ENCODE assay signal across 27 cellular contexts in the genomic region with DNA sequence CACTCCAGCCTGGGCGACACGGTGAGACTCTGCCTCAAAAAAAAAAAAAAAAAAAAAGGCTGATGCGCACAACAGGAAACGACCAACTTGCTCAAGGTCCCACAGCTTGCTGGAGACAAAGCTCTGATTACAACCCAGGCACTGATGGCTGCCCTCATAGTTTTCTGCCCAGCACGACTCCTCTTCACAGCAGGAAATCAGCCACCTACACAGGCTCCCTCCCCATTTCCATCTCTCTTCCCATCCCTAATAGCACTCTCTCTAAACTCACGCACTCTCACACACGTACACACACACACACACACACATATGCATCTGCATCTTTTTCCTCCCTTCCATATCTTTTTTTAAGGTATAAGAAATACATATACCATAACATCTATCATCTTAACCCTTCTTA.
A peak's percentile ranks its signal among the peaks of the same experiment; 100 is the strongest.
DNase-seq lines count a peak whose midpoint lies in the region; ATAC-seq and TF ChIP-seq lines count a peak whose summit lies in the region.
"Had no signal": no experiment of that assay in that cellular context is flagged by ENCODE, and none has a peak within 500 bp of the region (broad histone marks: within the 10 kb centered on the region; RNA-seq: fewer than 3 reads in every experiment).

No MANE protein-coding gene starts in this region.

- H3K36me3 ChIP-seq in DOHH2 (ENCODE audit: control insufficient read depth, low read length) = no peaks in the 10 kb centered on the region
- no peaks in the 10 kb centered on the region for H3K36me3 ChIP-seq in naive thymus-derived CD4-positive, alpha-beta T cell (ENCODE audit: control insufficient read depth in 2 of 3, insufficient read depth in 3 of 3, low read length in 3 of 3)
- H3K36me3 ChIP-seq: ovary, right atrium auricular region, spleen, tibial nerve had no signal

- H4K20me1 ChIP-seq in DOHH2 (ENCODE audit: control insufficient read depth, insufficient read depth, low read depth, low read length) = no peaks in the 10 kb centered on the region

- peak overlapping the region; percentile 51; the same call in 1 of the 2 replicates for H3K4me2 ChIP-seq in DOHH2 (ENCODE audit: low read length)

- ATAC-seq in naive thymus-derived CD4-positive, alpha-beta T cell = no peak
- no peak for ATAC-seq in GM19467 (IDR thresholded peaks at IDR 0.05; ENCODE audit: unreplicated experiment)
- ATAC-seq: HepG2, left colon, natural killer cell, PC-3 had no signal

- no peak overlapping the region for H3K4me3 ChIP-seq in DOHH2 (ENCODE audit: low read length)
- no peak overlapping the region for H3K4me3 ChIP-seq in naive thymus-derived CD4-positive, alpha-beta T cell (ENCODE audit: low read length)
- H3K4me3 ChIP-seq in foreskin fibroblast (ENCODE audit: low read depth in 1 of 2, low read length in 2 of 2) = no peak overlapping the region
- H3K4me3 ChIP-seq: ovary, right atrium auricular region, spleen, tibial nerve had no signal

- CTCF ChIA-PET in naive thymus-derived CD4-positive, alpha-beta T cell (lab: Charles Lee) = no interaction called here

- DNase-seq in NCI-H2107 treated with DMSO at 0.1 percent for 48 hours (lab: John Stamatoyannopoulos, UW; ENCODE audit: unreplicated experiment) (peak; percentile 79), NCI-H2107 (lab: John Stamatoyannopoulos, UW) (no peak), NCI-H69 (lab: John Stamatoyannopoulos, UW) (peak; percentile 90), Ammon's horn (ENCODE audit: low spot score) (no peak), foreskin fibroblast (no peak)
- peak in 3 of 9 donors; percentile 10 to 26 (median 12) for DNase-seq in naive thymus-derived CD4-positive, alpha-beta T cell
- DNase-seq: 8988T; activated CD4-positive, alpha-beta T cell treated with anti-CD3 and anti-CD28 coated beads, Interleukin-2, amount 50 U/mL, for 4 hours; activated T-cell treated with anti-CD3 and anti-CD28 coated beads for 4 hours; Calu3; dermis blood vessel endothelial cell; head of caudate nucleus; left colon; mesendoderm; natural killer cell; ovary; PC-3; spleen; stimulated activated CD4-positive, alpha-beta T cell treated with anti-CD3 and anti-CD28 coated beads, Interleukin-4, amount 100 ng/mL, for 24 hours had no signal

- no peak for TF ChIP-seq CTCF in DOHH2 (IDR thresholded peaks at IDR 0.05; ENCODE audit: low read depth, low read length, poor library complexity, severe bottlenecking)
- TF ChIP-seq CTCF in foreskin fibroblast (IDR thresholded peaks at IDR 0.05; ENCODE audit: low read depth, low read length) = no peak

- intact Hi-C loops in naive thymus-derived CD4-positive, alpha-beta T cell (cut with micrococcal nuclease) = loop anchor here (5.0 kb wide), 3 partner anchors 76 to 304 kb away; no protein-coding TSS in a partner anchor

- peaks cover 0 to 2% (median 0%) of the 10 kb centered on the region in 11 donors for H3K9me3 Mint-ChIP-seq in naive thymus-derived CD4-positive, alpha-beta T cell
- H3K9me3 Mint-ChIP-seq: natural killer cell; stimulated activated naive CD8-positive, alpha-beta T cell treated with anti-CD3 and anti-CD28 coated beads, Interleukin-15, Interleukin-2, amounts not matched to agents 100 ng/mL and 50 ng/mL, for 24 hours had no signal

- POLR2A ChIA-PET in naive thymus-derived CD4-positive, alpha-beta T cell (lab: Charles Lee) = interaction anchor here (0.6 kb wide), 1 partner anchor 106 kb away, joined by 5 read pairs; no protein-coding TSS in a partner anchor

- H3K9me2 ChIP-seq in DOHH2 (replicated peaks; ENCODE audit: control insufficient read depth, low read length) = no peaks in the 10 kb centered on the region

- peaks cover 14 to 49% (median 35%) of the 10 kb centered on the region in 7 donors for H3K4me1 Mint-ChIP-seq in naive thymus-derived CD4-positive, alpha-beta T cell

- peaks cover 13% of the 10 kb centered on the region for H3K79me2 ChIP-seq in DOHH2 (ENCODE audit: control insufficient read depth, low read length)

- 0 out of 2 replicates have a peak overlapping the region, but pooled peaks have one; percentile 29 for H3K27ac ChIP-seq in DOHH2 (ENCODE audit: low read depth, low read length)
- no peak overlapping the region for H3K27ac ChIP-seq in naive thymus-derived CD4-positive, alpha-beta T cell (ENCODE audit: low read depth, low read length)
- H3K27ac ChIP-seq: HL-60, ovary, right atrium auricular region, tibial nerve had no signal

- H3K36me3 Mint-ChIP-seq in naive thymus-derived CD4-positive, alpha-beta T cell = peaks cover 0 to 9% (median 0%) of the 10 kb centered on the region in 5 donors
- H3K36me3 Mint-ChIP-seq: natural killer cell had no signal

- no peaks in the 10 kb centered on the region for H3K9me3 ChIP-seq in DOHH2 (ENCODE audit: control insufficient read depth, insufficient read depth, low read length)
- H3K9me3 ChIP-seq in naive thymus-derived CD4-positive, alpha-beta T cell (ENCODE audit: control insufficient read depth in 2 of 3, low read length in 3 of 3) = no peaks in the 10 kb centered on the region
- H3K9me3 ChIP-seq: ovary, right atrium auricular region, spleen, tibial nerve had no signal

- peaks cover 0 to 46% (median 0%) of the 10 kb centered on the region in 5 donors for H3K27me3 Mint-ChIP-seq in naive thymus-derived CD4-positive, alpha-beta T cell
- H3K27me3 Mint-ChIP-seq: B cell; stimulated activated naive CD8-positive, alpha-beta T cell treated with anti-CD3 and anti-CD28 coated beads, Interleukin-15, Interleukin-2, amounts not matched to agents 100 ng/mL and 50 ng/mL, for 24 hours had no signal

- no peaks in the 10 kb centered on the region for H3F3A ChIP-seq in DOHH2 (ENCODE audit: control insufficient read depth, insufficient read depth)

- H3K27ac Mint-ChIP-seq in naive thymus-derived CD4-positive, alpha-beta T cell = peak overlapping the region in 4 of 9 donors; percentile 1 to 44 (median 24)
- H3K27ac Mint-ChIP-seq: natural killer cell; stimulated activated naive CD8-positive, alpha-beta T cell treated with anti-CD3 and anti-CD28 coated beads, Interleukin-15, Interleukin-2, amounts not matched to agents 100 ng/mL and 50 ng/mL, for 24 hours had no signal

- H3K27me3 ChIP-seq in DOHH2 (ENCODE audit: control insufficient read depth, low read length) = no peaks in the 10 kb centered on the region
- no peaks in the 10 kb centered on the region for H3K27me3 ChIP-seq in naive thymus-derived CD4-positive, alpha-beta T cell (ENCODE audit: control insufficient read depth in 2 of 2, insufficient read depth in 2 of 2, low read length in 2 of 2)
- H3K27me3 ChIP-seq: ovary, right atrium auricular region, spleen, tibial nerve had no signal

- H3K4me3 Mint-ChIP-seq in naive thymus-derived CD4-positive, alpha-beta T cell = peak overlapping the region in 6 of 10 donors; percentile 0 to 19 (median 8)
- H3K4me3 Mint-ChIP-seq: natural killer cell; stimulated activated naive CD8-positive, alpha-beta T cell treated with anti-CD3 and anti-CD28 coated beads, Interleukin-15, Interleukin-2, amounts not matched to agents 100 ng/mL and 50 ng/mL, for 24 hours had no signal

- H3K4me1 ChIP-seq in DOHH2 (ENCODE audit: control insufficient read depth, low read length) = peaks cover 34% of the 10 kb centered on the region
- peaks cover 6 to 16% of the 10 kb centered on the region in 2 donors for H3K4me1 ChIP-seq in naive thymus-derived CD4-positive, alpha-beta T cell (ENCODE audit: control insufficient read depth in 2 of 2, insufficient read depth in 2 of 2, low read length in 2 of 2)
- H3K4me1 ChIP-seq: right atrium auricular region, tibial nerve had no signal

Comparison
In these comparisons a context has a peak if more than half of its experiments do, and no peak if none do; other contexts are left out.
1. DNase-seq: peak in NCI-H2107 treated with DMSO at 0.1 percent for 48 hours (single experiment) and NCI-H69 (single experiment); none in NCI-H2107 (single experiment), Ammon's horn (single experiment) and foreskin fibroblast (0 of 2).